7 cellular contexts compared by ENCODE assay signal in genomic region chr14:90698379-90698869, GRCh38.
DNase-seq lines count a peak whose midpoint lies in the region; ATAC-seq and TF ChIP-seq lines count a peak whose summit lies in the region.

No MANE protein-coding gene starts in this region.

- no peak for TF ChIP-seq POLR2A in transverse colon (IDR thresholded peaks at IDR 0.05)

- H3K27me3 ChIP-seq in left lung, result no peaks in the 10 kb centered on the region
- no peaks in the 10 kb centered on the region for H3K27me3 ChIP-seq in transverse colon

- intact Hi-C loops in left lung (cut with DNase I), result no loop called here
- intact Hi-C loops in transverse colon (cut with DNase I; ENCODE audit: low total_unique reads), result no loop called here

- peaks cover 17 to 34% of the 10 kb centered on the region in 2 donors for H3K4me1 ChIP-seq in left lung
- peaks cover 0 to 24% (median 11%) of the 10 kb centered on the region in 4 donors for H3K4me1 ChIP-seq in transverse colon

- H3K9me3 ChIP-seq in left lung (no peaks in the 10 kb centered on the region), transverse colon (no peaks in the 10 kb centered on the region)

- TF ChIP-seq CTCF in left lung (IDR thresholded peaks at IDR 0.05), result no peak
- TF ChIP-seq CTCF in transverse colon (IDR thresholded peaks at IDR 0.05), result no peak

- WGBS in transverse colon (ENCODE audit: low coverage in 1 of 2), 2 donors, result 63% methylated on average over 7 of the region's 7 CpGs; no CpG with 5 or more reads in 1 of the 2 donors

- TF ChIP-seq EP300 in transverse colon (IDR thresholded peaks at IDR 0.05; ENCODE audit: low read depth), result no peak

- peak overlapping the region; percentile 51 to 55 for H3K27ac ChIP-seq in left lung
- H3K27ac ChIP-seq in transverse colon, result peak overlapping the region; percentile 68 to 83 (median 72)

- in situ Hi-C loops in transverse colon (cut with MboI; ENCODE audit: low pct_ligation_motif_present in 1 of 4, low pct_unique_long_range_greater_than_20kb in 1 of 4, low sequenced_read_pairs in 3 of 4), result loop anchor here (10.0 to 25.0 kb wide), 3 partner anchors 286 to 386 kb away; no protein-coding TSS in a partner anchor

- peak; percentile 41 to 45 for DNase-seq in NCI-H187 (lab: John Stamatoyannopoulos, UW)
- DNase-seq in cerebellar nuclear complex (lab: John Stamatoyannopoulos, UW), result peak; percentile 88 to 95
- no peak for DNase-seq in left lung
- peak; percentile 31 for DNase-seq in transverse colon
- no peak for DNase-seq in amniotic stem cell (lab: John Stamatoyannopoulos, UW)
- DNase-seq in activated CD4-positive, alpha-beta T cell treated with anti-CD3 and anti-CD28 coated beads, Interleukin-2, amount 50 U/mL, for 4 hours, result no peak

- ATAC-seq in left lung (no peak), HG03342 (IDR thresholded peaks at IDR 0.05; ENCODE audit: unreplicated experiment) (no peak)

- H3K4me3 ChIP-seq in left lung (no peak overlapping the region), transverse colon (no peak overlapping the region)

- H3K36me3 ChIP-seq in left lung, result no peaks in the 10 kb centered on the region
- H3K36me3 ChIP-seq in transverse colon, result no peaks in the 10 kb centered on the region

Comparison
In these comparisons a context has a peak if more than half of its experiments do, and no peak if none do; other contexts are left out.
1. DNase-seq: peak in NCI-H187 (2 of 2), cerebellar nuclear complex (2 of 2) and transverse colon (single experiment); none in left lung (0 of 2), amniotic stem cell (single experiment) and activated CD4-positive, alpha-beta T cell treated with anti-CD3 and anti-CD28 coated beads, Interleukin-2, amount 50 U/mL, for 4 hours (0 of 2).